11 cellular contexts compared by ENCODE assay signal in the genomic region with DNA sequence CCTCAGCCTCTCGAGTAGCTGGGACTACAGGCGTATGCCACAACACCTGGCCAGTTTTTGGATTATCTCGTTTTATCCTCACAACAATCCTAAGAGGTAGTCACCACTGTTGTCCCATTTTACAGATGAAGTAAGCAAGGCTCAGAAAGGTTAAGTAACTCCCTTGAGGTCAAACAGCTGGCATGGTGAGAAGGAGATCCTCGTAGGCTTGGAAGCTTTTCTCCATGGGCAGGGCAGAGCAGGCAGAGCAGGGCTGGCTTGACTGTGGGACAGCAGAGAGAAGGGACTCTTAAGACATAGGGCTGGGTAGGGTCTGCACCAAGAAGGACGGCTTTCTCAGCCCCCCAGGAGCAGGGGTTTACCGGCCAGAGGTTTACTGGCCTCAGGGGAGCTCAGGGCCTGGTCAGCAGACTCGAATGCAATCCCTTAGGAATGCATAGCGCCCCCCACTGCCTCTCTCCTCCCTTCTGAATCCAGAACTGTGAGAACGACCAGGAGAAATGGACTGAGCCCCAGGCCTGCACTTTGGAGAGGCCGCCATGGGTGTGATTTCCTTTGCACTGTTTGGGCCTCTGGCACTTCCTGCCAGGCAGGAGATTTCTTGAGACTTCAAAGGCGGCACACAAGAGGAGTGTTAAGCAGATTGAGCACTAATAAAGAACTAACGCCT. TPM values are rescaled to one million over a fixed set of nuclear protein-coding genes. Genes with fewer than 3 reads are reported as not detected.
DNase-seq lines count a peak whose midpoint lies in the region; ATAC-seq and TF ChIP-seq lines count a peak whose summit lies in the region.
"Had no signal": no experiment of that assay in that cellular context is flagged by ENCODE, and none has a peak within 500 bp of the region (broad histone marks: within the 10 kb centered on the region; RNA-seq: fewer than 3 reads in every experiment).

No MANE protein-coding gene starts in this region.

- H3K9me3 Mint-ChIP-seq in CD14-positive monocyte, result peaks cover 0 to 7% (median 0%) of the 10 kb centered on the region in 7 donors
- H3K9me3 Mint-ChIP-seq in central memory CD8-positive, alpha-beta T cell, result no peaks in the 10 kb centered on the region

- WGBS in lung, 2 donors, result 53 to 54% methylated on average over 12 of the region's 12 CpGs

- peaks cover 0 to 9% (median 3%) of the 10 kb centered on the region in 3 donors for H3K27me3 Mint-ChIP-seq in CD14-positive monocyte (ENCODE audit: low read depth in 3 of 3)
- H3K27me3 Mint-ChIP-seq in central memory CD8-positive, alpha-beta T cell, result no peaks in the 10 kb centered on the region

- H3K27ac ChIP-seq in lung (ENCODE audit: low read depth in 1 of 2, low read length in 1 of 2), result peak overlapping the region in 1 of 2 donors; percentile 84

- peaks cover 7% of the 10 kb centered on the region; the same call in 1 of the 2 replicates for H3K9me3 ChIP-seq in NT2/D1 (ENCODE audit: insufficient read depth, low read length)
- no peaks in the 10 kb centered on the region for H3K9me3 ChIP-seq in lung (ENCODE audit: control insufficient read depth in 2 of 2, insufficient read depth in 1 of 2, low read length in 1 of 2)

- no peak overlapping the region for H3K9ac ChIP-seq in NT2/D1 (ENCODE audit: insufficient read length, low read depth)

- intact Hi-C loops in CD14-positive monocyte (cut with micrococcal nuclease), result no loop called here

- H3K36me3 Mint-ChIP-seq in CD14-positive monocyte, result no peaks in the 10 kb centered on the region
- H3K36me3 Mint-ChIP-seq in central memory CD8-positive, alpha-beta T cell (ENCODE audit: insufficient read depth), result no peaks in the 10 kb centered on the region

- peaks cover 8% of the 10 kb centered on the region for H3K4me1 Mint-ChIP-seq in CD14-positive monocyte
- H3K4me1 Mint-ChIP-seq in central memory CD8-positive, alpha-beta T cell, result peaks cover 14% of the 10 kb centered on the region

- H3K4me1 ChIP-seq in NT2/D1 (ENCODE audit: insufficient read depth, insufficient read length) (no peaks in the 10 kb centered on the region), lung (ENCODE audit: control insufficient read depth in 2 of 2, insufficient read depth in 2 of 2, low read length in 2 of 2) (peaks cover 0 to 4% of the 10 kb centered on the region in 2 donors)

- peak overlapping the region in 4 of 7 donors; percentile 50 to 87 (median 62) for H3K27ac Mint-ChIP-seq in CD14-positive monocyte
- H3K27ac Mint-ChIP-seq in central memory CD8-positive, alpha-beta T cell (ENCODE audit: low read depth), result peak overlapping the region; percentile 38

- H3K4me3 ChIP-seq in NT2/D1 (ENCODE audit: insufficient read length, low read depth) (no peak overlapping the region), lung (no peak overlapping the region)

- no peak for TF ChIP-seq CTCF in CD14-positive monocyte (IDR thresholded peaks at IDR 0.05)
- TF ChIP-seq CTCF in lung (IDR thresholded peaks at IDR 0.05; ENCODE audit: control extremely low read depth, extremely low read depth), result no peak

- H3K36me3 ChIP-seq in NT2/D1 (ENCODE audit: insufficient read depth, insufficient read length, low read length) (no peaks in the 10 kb centered on the region), lung (ENCODE audit: control insufficient read depth in 2 of 2, insufficient read depth in 2 of 2, low read length in 2 of 2) (no peaks in the 10 kb centered on the region)

- ATAC-seq in central memory CD8-positive, alpha-beta T cell (replicated peaks; ENCODE audit: extremely low read depth, poor library complexity, severe bottlenecking), result peak; percentile 28
- ATAC-seq in lung (ENCODE audit: insufficient read depth, low FRiP score), result no peak
- no peak for ATAC-seq in HG02642 (IDR thresholded peaks at IDR 0.05; ENCODE audit: poor library complexity, unreplicated experiment)

- no peaks in the 10 kb centered on the region for H3K27me3 ChIP-seq in NT2/D1 (ENCODE audit: insufficient read depth, insufficient read length)
- no peaks in the 10 kb centered on the region for H3K27me3 ChIP-seq in lung (ENCODE audit: control insufficient read depth, insufficient read depth)

- peak overlapping the region in 1 of 2 donors; percentile 11 for H3K4me3 Mint-ChIP-seq in CD14-positive monocyte
- peak overlapping the region; percentile 41 for H3K4me3 Mint-ChIP-seq in central memory CD8-positive, alpha-beta T cell

- DNase-seq in CD14-positive monocyte (ENCODE audit: low spot score), result no peak
- DNase-seq in NT2/D1 (ENCODE audit: low read depth, low spot score), result peak; percentile 77
- DNase-seq in central memory CD8-positive, alpha-beta T cell (ENCODE audit: low spot score in 2 of 2), result no peak
- DNase-seq in lung (ENCODE audit: low spot score), result peak; percentile 28
- DNase-seq in T-helper 9 cell, result no peak
- DNase-seq in SHP77 treated with DMSO at 0.1 percent for 48 hours (lab: John Stamatoyannopoulos, UW), result no peak
- no peak for DNase-seq in SKM-1 treated with dmso at 0.1 percent for 144 hours (lab: John Stamatoyannopoulos, UW; ENCODE audit: unreplicated experiment)
- DNase-seq: cerebellar nuclear complex, NCI-H2081 treated with DMSO at 0.1 percent for 48 hours, trophoblast cell had no signal

RNA-seq across cellular contexts. Expression of a gene that starts 14.0 kb away (rescaled TPM):
- 1 to 10 TPM; 3.1 to 4.4 TPM for polyA plus RNA-seq in CD14-positive monocyte
- 10 to 100 TPM; 12.6 to 19.6 TPM for total RNA-seq in lung
- 10 to 100 TPM in 1 of 2 donors, 1 to 10 TPM in 1; 9.1 to 10.1 TPM for polyA plus RNA-seq in lung

Comparison
In these comparisons a context has a peak if more than half of its experiments do, and no peak if none do; other contexts are left out.
1. DNase-seq: peak in NT2/D1 (single experiment) and lung (single experiment); none in CD14-positive monocyte (single experiment), central memory CD8-positive, alpha-beta T cell (0 of 2), T-helper 9 cell (single experiment), SHP77 treated with DMSO at 0.1 percent for 48 hours (single experiment) and SKM-1 treated with dmso at 0.1 percent for 144 hours (single experiment).